15 cellular contexts compared by ENCODE assay signal in genomic region chr2:27708666-27709065, GRCh38. TPM values are rescaled to one million over a fixed set of nuclear protein-coding genes. Genes with fewer than 3 reads are reported as not detected.
DNase-seq lines count a peak whose midpoint lies in the region; ATAC-seq and TF ChIP-seq lines count a peak whose summit lies in the region.
"Had no signal": no experiment of that assay in that cellular context is flagged by ENCODE, and none has a peak within 500 bp of the region (broad histone marks: within the 10 kb centered on the region; RNA-seq: fewer than 3 reads in every experiment).

No MANE protein-coding gene starts in this region.

- DNase-seq in NCI-H226 (peak; percentile 78), coronary artery (ENCODE audit: low spot score) (no peak), ovary (no peak), tibial nerve (ENCODE audit: low spot score in 2 of 2) (no peak), mucosa of descending colon (no peak), HEK293T (ENCODE audit: extremely low spot score) (no peak), posterior vena cava (ENCODE audit: low spot score) (no peak)
- DNase-seq: CD8-positive, alpha-beta memory T cell; NCI-H1417; NCI-H1930; NCI-H2171 treated with DMSO at 0.1 percent for 48 hours; NCI-H510A treated with DMSO at 0.1 percent for 48 hours; Peyer's patch; SHP77 had no signal

- H3K4me1 ChIP-seq in ovary (ENCODE audit: insufficient read depth) = peaks cover 17% of the 10 kb centered on the region
- H3K4me1 ChIP-seq in tibial nerve = peaks cover 0 to 52% (median 18%) of the 10 kb centered on the region in 4 donors
- peaks cover 16% of the 10 kb centered on the region for H3K4me1 ChIP-seq in mucosa of descending colon (ENCODE audit: low read depth)

- H3K27me3 ChIP-seq in ovary (no peaks in the 10 kb centered on the region), tibial nerve (no peaks in the 10 kb centered on the region)
- H3K27me3 ChIP-seq: BLaER1, Peyer's patch had no signal

- ATAC-seq in mucosa of descending colon = no peak

- H3K9me3 ChIP-seq in ovary (no peaks in the 10 kb centered on the region), tibial nerve (no peaks in the 10 kb centered on the region), mucosa of descending colon (no peaks in the 10 kb centered on the region)
- H3K9me3 ChIP-seq: BLaER1, Peyer's patch had no signal

- POLR2A ChIA-PET in HEK293T (lab: Yijun Ruan, JAX) = no interaction called here

- CTCF ChIA-PET in HEK293T (lab: Yijun Ruan, JAX) = interaction anchor here (2.9 kb wide), 1 partner anchor 25 kb away, joined by 11 read pairs; no protein-coding TSS in a partner anchor

- 53 to 74% (median 71%) methylated on average over 3 of the region's 3 CpGs for WGBS in ovary, 3 donors
- WGBS in tibial nerve, 2 donors = 74 to 83% methylated on average over 3 of the region's 3 CpGs

- no peak for TF ChIP-seq CTCF in coronary artery (IDR thresholded peaks at IDR 0.05)
- TF ChIP-seq CTCF in ovary (IDR thresholded peaks at IDR 0.05) = no peak
- TF ChIP-seq CTCF in tibial nerve (IDR thresholded peaks at IDR 0.05) = no peak
- no peak for TF ChIP-seq CTCF in mucosa of descending colon (IDR thresholded peaks at IDR 0.05)

- no peaks in the 10 kb centered on the region for H3K36me3 ChIP-seq in ovary
- H3K36me3 ChIP-seq in tibial nerve = no peaks in the 10 kb centered on the region
- no peaks in the 10 kb centered on the region for H3K36me3 ChIP-seq in mucosa of descending colon (ENCODE audit: low read depth)
- H3K36me3 ChIP-seq: BLaER1, Peyer's patch had no signal

- no peak for TF ChIP-seq POLR2A in ovary (IDR thresholded peaks at IDR 0.05)
- TF ChIP-seq POLR2A in tibial nerve (IDR thresholded peaks at IDR 0.05) = no peak

- intact Hi-C loops in ovary (cut with DNase I) = loop anchor here (5.0 to 10.0 kb wide), 3 partner anchors 66 to 746 kb away; partner anchors contain the start of genes FOSL2 (in 2 of the 4) and MRPL33 (in 1 of the 4)
- intact Hi-C loops in mucosa of descending colon (cut with DNase I, micrococcal nuclease) = loop anchor here in 1 of 2 donors (10.0 kb wide), 1 partner anchor 746 kb away; no protein-coding TSS in a partner anchor
- intact Hi-C loops in posterior vena cava (cut with DNase I) = loop anchor here (5.0 to 10.0 kb wide), 3 partner anchors 176 to 746 kb away; partner anchors contain the start of gene FOSL2 (in 1 of the 2)

- no peak overlapping the region for H3K4me3 ChIP-seq in coronary artery
- H3K4me3 ChIP-seq in ovary = no peak overlapping the region
- H3K4me3 ChIP-seq in tibial nerve = no peak overlapping the region
- H3K4me3 ChIP-seq in mucosa of descending colon = no peak overlapping the region
- H3K4me3 ChIP-seq: BLaER1, Peyer's patch had no signal

- H3K27ac ChIP-seq in coronary artery = peak overlapping the region; percentile 89 to 91
- peak overlapping the region; percentile 66 to 78 for H3K27ac ChIP-seq in ovary
- H3K27ac ChIP-seq in tibial nerve = peak overlapping the region; percentile 60 to 94 (median 79)
- H3K27ac ChIP-seq: BLaER1, Peyer's patch had no signal

- no peak for TF ChIP-seq EP300 in ovary (IDR thresholded peaks at IDR 0.05)
- TF ChIP-seq EP300 in tibial nerve (IDR thresholded peaks at IDR 0.05) = no peak

TF ChIP-seq in HEK293T, 16 proteins besides CTCF, POLR2A, EP300 and RAD21:
- TF ChIP-seq TARDBP (IDR thresholded peaks at IDR 0.05) (no peak), ARNT (IDR thresholded peaks at IDR 0.05) (no peak), FOXA1 (IDR thresholded peaks at IDR 0.05) (no peak), BHLHE40 (IDR thresholded peaks at IDR 0.05; ENCODE audit: borderline replicate concordance) (no peak), HDGF (IDR thresholded peaks at IDR 0.05; ENCODE audit: borderline replicate concordance) (no peak), ELF4 (IDR thresholded peaks at IDR 0.05) (no peak), CTBP1 (IDR thresholded peaks at IDR 0.05; ENCODE audit: borderline replicate concordance) (no peak)
TF ChIP-seq in HEK293T: peak in this region for 0.

RNA-seq across cellular contexts. Expression of gene SLC4A1AP, which starts 45.0 kb away (rescaled TPM):
- total RNA-seq in ovary (10 to 100 TPM; 15.0 to 19.2 (median 16.2) TPM), tibial nerve (10 to 100 TPM; 22.9 to 31.2 (median 28.6) TPM), mucosa of descending colon (10 to 100 TPM; 14.8 to 15.8 (median 15.5) TPM), posterior vena cava (10 to 100 TPM; 15.0 to 17.2 TPM)
- polyA plus RNA-seq in ovary = 10 to 100 TPM; 14.6 to 22.0 TPM

RNA-seq across cellular contexts. Expression of gene SUPT7L, which starts 45.3 kb away (rescaled TPM):
- 10 to 100 TPM; 20.4 to 29.2 (median 24.5) TPM for total RNA-seq in ovary
- polyA plus RNA-seq in ovary = 10 to 100 TPM; 22.1 to 37.7 TPM
- 10 to 100 TPM; 30.2 to 36.3 (median 33.8) TPM for total RNA-seq in tibial nerve
- total RNA-seq in mucosa of descending colon = 10 to 100 TPM; 19.5 to 30.3 (median 28.1) TPM
- 10 to 100 TPM; 18.4 to 22.8 TPM for total RNA-seq in posterior vena cava
